ENCODE assay signal across 1 cellular context in the genomic region with DNA sequence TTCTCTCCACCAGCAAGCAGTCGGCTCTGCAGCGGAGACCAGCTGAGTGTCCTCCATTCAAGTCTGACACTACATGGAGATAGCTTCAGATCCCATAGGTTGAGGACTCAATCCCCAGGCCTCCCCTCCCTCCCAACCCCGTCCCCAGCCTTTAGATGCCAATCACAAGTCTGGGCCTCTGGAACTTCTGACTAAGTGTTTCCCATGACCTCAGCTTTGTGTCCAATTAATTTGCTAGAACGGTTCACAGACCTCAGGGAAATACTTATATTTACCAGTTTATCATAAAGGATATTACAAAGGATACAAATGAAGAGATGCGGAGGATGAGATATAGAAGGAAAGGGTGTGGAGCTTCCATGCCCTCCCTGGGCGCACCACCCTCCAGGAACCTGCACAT.
TF ChIP-seq lines count a peak whose summit lies in the region.

No MANE protein-coding gene starts in this region.

TF ChIP-seq in HepG2, 621 proteins besides CTCF, POLR2A, EP300 and RAD21:
- no peak for TF ChIP-seq NFE2L1 (CRISPR knock-in tag; IDR thresholded peaks at IDR 0.05; ENCODE audit: borderline replicate concordance)
- no peak for TF ChIP-seq ELF1 (CRISPR knock-in tag; IDR thresholded peaks at IDR 0.05)
